7 cellular contexts compared by ENCODE assay signal in genomic region chr21:45952527-45952926, GRCh38. TPM values are rescaled to one million over a fixed set of nuclear protein-coding genes. Genes with fewer than 3 reads are reported as not detected.
DNase-seq lines count a peak whose midpoint lies in the region; ATAC-seq and TF ChIP-seq lines count a peak whose summit lies in the region.
"Not testable (repeated sequence)": the region's sequence is repeated elsewhere in the genome, so short reads cannot be mapped to it uniquely, and the experiment has no call there.

No MANE protein-coding gene starts in this region.

- not testable (repeated sequence) for ATAC-seq in activated T-cell treated with anti-CD3 and anti-CD28 coated beads, Interleukin-2, amount 50 U/mL, for 72 hours (replicated peaks in 1 of 2); aorta (ENCODE audit: low FRiP score)

- H3K9me3 Mint-ChIP-seq in activated T-cell treated with anti-CD3 and anti-CD28 coated beads, Interleukin-2, amount 50 U/mL, for 72 hours = not testable (repeated sequence)

- TF ChIP-seq POLR2A in breast epithelium (IDR thresholded peaks at IDR 0.05); sigmoid colon (IDR thresholded peaks at IDR 0.05); thyroid gland (IDR thresholded peaks at IDR 0.05): not testable (repeated sequence)

- H3K4me1 ChIP-seq in breast epithelium = peaks cover 3 to 12% of the 10 kb centered on the region in 2 donors
- H3K4me1 ChIP-seq in cardiac muscle cell (ENCODE audit: low read depth) = peaks cover 12% of the 10 kb centered on the region
- H3K4me1 ChIP-seq in muscle layer of colon (ENCODE audit: insufficient read depth, low read length) = peaks cover 36% of the 10 kb centered on the region
- peaks cover 0 to 42% (median 37%) of the 10 kb centered on the region in 4 donors for H3K4me1 ChIP-seq in sigmoid colon
- peaks cover 24 to 37% of the 10 kb centered on the region in 2 donors for H3K4me1 ChIP-seq in thyroid gland
- not testable (repeated sequence) for H3K4me1 ChIP-seq in aorta (ENCODE audit: control insufficient read depth in 1 of 2, insufficient read depth in 2 of 2, low read length in 2 of 2)

- not testable (repeated sequence) for H3K4me3 Mint-ChIP-seq in activated T-cell treated with anti-CD3 and anti-CD28 coated beads, Interleukin-2, amount 50 U/mL, for 72 hours

- not testable (repeated sequence) for TF ChIP-seq EP300 in sigmoid colon (IDR thresholded peaks at IDR 0.05)

- not testable (repeated sequence) for H3K9me3 ChIP-seq in breast epithelium; cardiac muscle cell (ENCODE audit: low read depth); muscle layer of colon (ENCODE audit: low read length); sigmoid colon; thyroid gland; aorta (ENCODE audit: control insufficient read depth, low read length)

- not testable (repeated sequence) for TF ChIP-seq CTCF in breast epithelium (IDR thresholded peaks at IDR 0.05); cardiac muscle cell (IDR thresholded peaks at IDR 0.05; ENCODE audit: low read depth, low read length); sigmoid colon (IDR thresholded peaks at IDR 0.05); thyroid gland (IDR thresholded peaks at IDR 0.05)

- DNase-seq in activated T-cell treated with anti-CD3 and anti-CD28 coated beads, Interleukin-2, amount 50 U/mL, for 72 hours; breast epithelium (ENCODE audit: low spot score in 2 of 2); cardiac muscle cell (ENCODE audit: low read depth in 1 of 2, low spot score in 1 of 2); sigmoid colon; thyroid gland; aorta: not testable (repeated sequence)

- H3K27ac ChIP-seq in breast epithelium (peak overlapping the region; percentile 73 to 86), cardiac muscle cell (peak overlapping the region; percentile 96), muscle layer of colon (ENCODE audit: low read depth, low read length) (peak overlapping the region; percentile 81), sigmoid colon (peak overlapping the region; percentile 80 to 88 (median 82)), thyroid gland (peak overlapping the region; percentile 87 to 93 (median 91)), aorta (ENCODE audit: low read depth in 1 of 2, low read length in 2 of 2) (peak overlapping the region; percentile 94 to 100)

- peak overlapping the region; percentile 3 for H3K27ac Mint-ChIP-seq in activated T-cell treated with anti-CD3 and anti-CD28 coated beads, Interleukin-2, amount 50 U/mL, for 72 hours

- H3K4me3 ChIP-seq in breast epithelium; cardiac muscle cell; muscle layer of colon (ENCODE audit: low read depth in 1 of 2, low read length in 2 of 2); sigmoid colon; thyroid gland (replicated peaks in 1 of 3); aorta (ENCODE audit: low read length in 2 of 2): not testable (repeated sequence)

- not testable (repeated sequence) for H3K4me1 Mint-ChIP-seq in activated T-cell treated with anti-CD3 and anti-CD28 coated beads, Interleukin-2, amount 50 U/mL, for 72 hours (ENCODE audit: low read depth)

- intact Hi-C loops in breast epithelium (cut with DNase I; ENCODE audit: low total_unique reads) = loop anchor here (10.0 kb wide), 1 partner anchor 58 kb away; no protein-coding TSS in a partner anchor
- intact Hi-C loops in sigmoid colon (cut with DNase I); thyroid gland (cut with DNase I); aorta (cut with DNase I): not testable (repeated sequence)

- not testable (repeated sequence) for H3K36me3 ChIP-seq in breast epithelium; cardiac muscle cell; muscle layer of colon (ENCODE audit: insufficient read depth, low read length); sigmoid colon; thyroid gland; aorta (ENCODE audit: control insufficient read depth in 1 of 2, insufficient read depth in 2 of 2, low read length in 1 of 2)

- peaks cover 19% of the 10 kb centered on the region for H3K27me3 Mint-ChIP-seq in activated T-cell treated with anti-CD3 and anti-CD28 coated beads, Interleukin-2, amount 50 U/mL, for 72 hours (ENCODE audit: low read depth)

- not testable (repeated sequence) for H3K36me3 Mint-ChIP-seq in activated T-cell treated with anti-CD3 and anti-CD28 coated beads, Interleukin-2, amount 50 U/mL, for 72 hours (ENCODE audit: insufficient read depth in 2 of 2)

- WGBS in sigmoid colon, 2 donors = 83 to 84% methylated on average over 10 of the region's 10 CpGs
- 93% methylated on average over 10 of the region's 10 CpGs for WGBS in thyroid gland, 2 donors
- 73% methylated on average over 10 of the region's 10 CpGs for WGBS in aorta, 2 donors

- not testable (repeated sequence) for H3K27me3 ChIP-seq in breast epithelium; cardiac muscle cell; muscle layer of colon (ENCODE audit: control insufficient read depth in 1 of 2, insufficient read depth in 2 of 2, low read length in 2 of 2); sigmoid colon; thyroid gland; aorta (ENCODE audit: control insufficient read depth in 1 of 2, insufficient read depth in 2 of 2, low read length in 1 of 2)

- H3K9ac ChIP-seq in muscle layer of colon (ENCODE audit: low read length) = not testable (repeated sequence)

RNA-seq across cellular contexts. Expression of gene COL6A1, which starts 29.0 kb away (rescaled TPM):
- 1 to 10 TPM; 1.7 to 2.8 TPM for total RNA-seq in activated T-cell treated with anti-CD3 and anti-CD28 coated beads, Interleukin-2, amount 50 U/mL, for 72 hours
- 100 to 1,000 TPM; 137 to 527 (median 201) TPM for total RNA-seq in breast epithelium
- 499 and 605 TPM in 2 replicates for total RNA-seq in cardiac muscle cell
- 245 and 279 TPM in 2 replicates for polyA plus RNA-seq in cardiac muscle cell
- total RNA-seq in sigmoid colon = 1,000 to 10,000 TPM in 2 of 4 donors, 100 to 1,000 TPM in 2; 622 to 1,755 (median 1,184) TPM
- polyA plus RNA-seq in sigmoid colon = 100 to 1,000 TPM in 1 of 3 donors, 10 to 100 TPM in 2; 14.3 to 131 (median 28.2) TPM
- total RNA-seq in thyroid gland = 100 to 1,000 TPM in 3 of 4 donors, 10 to 100 TPM in 1; 96.1 to 213 (median 162) TPM
- total RNA-seq in aorta = 100 to 1,000 TPM; 458 to 593 TPM
- polyA plus RNA-seq in aorta = 1,000 to 10,000 TPM in 1 of 2 donors, 100 to 1,000 TPM in 1; 156 to 1,773 TPM

Comparison
In these comparisons a context has a peak if more than half of its experiments do, and no peak if none do; other contexts are left out.
1. RNA of gene COL6A1, which starts 29.0 kb away (total RNA-seq): 622 to 1,755 TPM in sigmoid colon, 499 to 605 TPM in cardiac muscle cell, 458 to 593 TPM in aorta, 137 to 527 TPM in breast epithelium and 96.1 to 213 TPM in thyroid gland; 1.7 to 2.8 TPM in activated T-cell treated with anti-CD3 and anti-CD28 coated beads, Interleukin-2, amount 50 U/mL, for 72 hours; every median in the first group is over 10 times any median in the second.
2. Peak in every context shown above with its lines, with median percentiles within 50 percentile points of each other: H3K27ac ChIP-seq.